ENCODE assay signal across 10 cellular contexts in the genomic region with DNA sequence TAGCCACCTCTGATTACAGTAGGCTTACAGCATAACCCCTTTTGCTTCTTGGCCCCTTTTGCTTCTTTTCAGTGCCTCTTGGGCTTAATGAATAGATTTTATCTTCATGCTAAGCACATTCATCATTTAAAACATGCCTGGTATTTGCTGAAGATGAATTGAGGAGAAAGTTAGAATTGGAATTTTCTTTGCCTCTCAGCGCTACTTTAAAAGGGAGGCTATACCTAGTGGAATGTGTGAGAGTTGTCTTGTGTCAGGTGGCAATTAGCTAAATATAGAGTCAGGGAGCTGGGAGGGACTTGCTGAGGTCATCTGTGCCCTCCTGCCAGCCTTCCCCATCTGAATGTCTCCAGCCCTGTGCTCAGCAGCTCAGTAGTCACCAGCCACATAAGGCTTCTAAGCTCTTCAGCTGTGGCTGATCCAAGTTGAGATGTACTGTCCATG.
DNase-seq lines count a peak whose midpoint lies in the region; ATAC-seq, FAIRE-seq and TF ChIP-seq lines count a peak whose summit lies in the region.
"Had no signal": no experiment of that assay in that cellular context is flagged by ENCODE, and none has a peak within 500 bp of the region (broad histone marks: within the 10 kb centered on the region; RNA-seq: fewer than 3 reads in every experiment).

No MANE protein-coding gene starts in this region.

- no peak overlapping the region for H3K4me3 Mint-ChIP-seq in activated naive CD8-positive, alpha-beta T cell treated with anti-CD3 and anti-CD28 coated beads for 36 hours
- no peak overlapping the region for H3K4me3 Mint-ChIP-seq in activated CD4-positive, alpha-beta memory T cell treated with anti-CD3 and anti-CD28 coated beads for 36 hours
- H3K4me3 Mint-ChIP-seq in T-cell, result no peak overlapping the region

- POLR2A ChIA-PET in activated CD4-positive, alpha-beta memory T cell treated with anti-CD3 and anti-CD28 coated beads for 36 hours (lab: Charles Lee), result no interaction called here
- POLR2A ChIA-PET in T-cell (lab: Charles Lee), result interaction anchor here in 1 of 2 donors (0.7 kb wide), 1 partner anchor 9 kb away, joined by 4 read pairs; no protein-coding TSS in a partner anchor

- H3K4me3 ChIP-seq in left ventricle myocardium inferior, result peak overlapping the region; percentile 6
- H3K4me3 ChIP-seq in pancreas, result no peak overlapping the region
- H3K4me3 ChIP-seq in Karpas-422 (ENCODE audit: low read length), result no peak overlapping the region

- peaks cover 1% of the 10 kb centered on the region for H3K36me3 Mint-ChIP-seq in activated naive CD8-positive, alpha-beta T cell treated with anti-CD3 and anti-CD28 coated beads for 36 hours
- no peaks in the 10 kb centered on the region for H3K36me3 Mint-ChIP-seq in activated CD4-positive, alpha-beta memory T cell treated with anti-CD3 and anti-CD28 coated beads for 36 hours
- no peaks in the 10 kb centered on the region for H3K36me3 Mint-ChIP-seq in T-cell

- peak overlapping the region; percentile 94 for H3K27ac ChIP-seq in left ventricle myocardium inferior (replicated peaks)
- H3K27ac ChIP-seq in pancreas, result no peak overlapping the region
- no peak overlapping the region for H3K27ac ChIP-seq in Karpas-422 (ENCODE audit: low read length)

- H3K9ac ChIP-seq in Karpas-422 (ENCODE audit: low read length), result no peak overlapping the region

- no peaks in the 10 kb centered on the region for H3K27me3 ChIP-seq in left ventricle myocardium inferior (ENCODE audit: low read depth)
- no peaks in the 10 kb centered on the region for H3K27me3 ChIP-seq in pancreas
- no peaks in the 10 kb centered on the region for H3K27me3 ChIP-seq in Karpas-422 (ENCODE audit: low read length)

- H3K9me3 ChIP-seq in left ventricle myocardium inferior (replicated peaks) (no peaks in the 10 kb centered on the region), pancreas (no peaks in the 10 kb centered on the region), Karpas-422 (ENCODE audit: low read length) (no peaks in the 10 kb centered on the region)

- H3K4me1 ChIP-seq in left ventricle myocardium inferior (peaks cover 94% of the 10 kb centered on the region), pancreas (peaks cover 0 to 3% (median 0%) of the 10 kb centered on the region in 3 donors), Karpas-422 (ENCODE audit: low read length) (peaks cover 30% of the 10 kb centered on the region)

- 69 to 72% methylated on average over 1 of the region's 1 CpG for WGBS in pancreas, 2 donors

- peaks cover 5% of the 10 kb centered on the region for H3K4me1 Mint-ChIP-seq in activated naive CD8-positive, alpha-beta T cell treated with anti-CD3 and anti-CD28 coated beads for 36 hours
- H3K4me1 Mint-ChIP-seq in activated CD4-positive, alpha-beta memory T cell treated with anti-CD3 and anti-CD28 coated beads for 36 hours (ENCODE audit: low read depth), result peaks cover 6% of the 10 kb centered on the region
- no peaks in the 10 kb centered on the region for H3K4me1 Mint-ChIP-seq in T-cell

- peaks cover 15% of the 10 kb centered on the region for H3K27me3 Mint-ChIP-seq in activated naive CD8-positive, alpha-beta T cell treated with anti-CD3 and anti-CD28 coated beads for 36 hours
- peaks cover 10% of the 10 kb centered on the region for H3K27me3 Mint-ChIP-seq in activated CD4-positive, alpha-beta memory T cell treated with anti-CD3 and anti-CD28 coated beads for 36 hours
- peaks cover 6% of the 10 kb centered on the region in 2 donors for H3K27me3 Mint-ChIP-seq in T-cell

- no peak overlapping the region for H3K27ac Mint-ChIP-seq in activated naive CD8-positive, alpha-beta T cell treated with anti-CD3 and anti-CD28 coated beads for 36 hours
- no peak overlapping the region for H3K27ac Mint-ChIP-seq in activated CD4-positive, alpha-beta memory T cell treated with anti-CD3 and anti-CD28 coated beads for 36 hours
- no peak overlapping the region for H3K27ac Mint-ChIP-seq in T-cell

- TF ChIP-seq CTCF in left ventricle myocardium inferior (IDR thresholded peaks at IDR 0.05; ENCODE audit: borderline replicate concordance), result no peak
- no peak for TF ChIP-seq CTCF in pancreas (IDR thresholded peaks at IDR 0.05)

- H2AFZ ChIP-seq in Karpas-422 (ENCODE audit: low read length), result no peak overlapping the region

- no peaks in the 10 kb centered on the region for H3K9me3 Mint-ChIP-seq in activated naive CD8-positive, alpha-beta T cell treated with anti-CD3 and anti-CD28 coated beads for 36 hours
- no peaks in the 10 kb centered on the region for H3K9me3 Mint-ChIP-seq in activated CD4-positive, alpha-beta memory T cell treated with anti-CD3 and anti-CD28 coated beads for 36 hours
- no peaks in the 10 kb centered on the region for H3K9me3 Mint-ChIP-seq in T-cell

- no peaks in the 10 kb centered on the region for H3K9me2 ChIP-seq in Karpas-422 (replicated peaks; ENCODE audit: insufficient read depth, low read length)

- H3K4me2 ChIP-seq in Karpas-422 (ENCODE audit: low read depth, low read length, poor library complexity, severe bottlenecking), result no peak overlapping the region

- intact Hi-C loops in left ventricle myocardium inferior (cut with micrococcal nuclease), result no loop called here
- intact Hi-C loops in pancreas (cut with DNase I), result no loop called here
- intact Hi-C loops in activated CD4-positive, alpha-beta memory T cell treated with anti-CD3 and anti-CD28 coated beads for 36 hours (cut with micrococcal nuclease), result no loop called here

- CTCF ChIA-PET in activated CD4-positive, alpha-beta memory T cell treated with anti-CD3 and anti-CD28 coated beads for 36 hours (lab: Charles Lee), result interaction anchor here (3.5 kb wide), 1 partner anchor 75 kb away, joined by 22 read pairs; no protein-coding TSS in a partner anchor
- CTCF ChIA-PET in T-cell (lab: Charles Lee), result no interaction called here

- peak; percentile 78 for ATAC-seq in SK-N-SH treated with all-trans-retinoic acid at 6 μM for 48 hours
- peak in 3 of 4 donors; percentile 50 to 63 (median 55) for ATAC-seq in pancreas
- no peak for ATAC-seq in T-cell (replicated peaks in 1 of 4)

- FAIRE-seq in pancreas (lab: Jason Lieb, UNC), result no peak

- H4K20me1 ChIP-seq in Karpas-422 (ENCODE audit: insufficient read depth, low read depth, low read length), result no peaks in the 10 kb centered on the region

- peaks cover 95% of the 10 kb centered on the region for H3K79me2 ChIP-seq in Karpas-422 (ENCODE audit: low read length)

- DNase-seq in EL, result peak; percentile 46
- peak; percentile 56 for DNase-seq in left ventricle myocardium inferior
- DNase-seq in pancreas, result no peak
- no peak for DNase-seq in activated naive CD8-positive, alpha-beta T cell treated with anti-CD3 and anti-CD28 coated beads for 36 hours
- DNase-seq in activated CD4-positive, alpha-beta memory T cell treated with anti-CD3 and anti-CD28 coated beads for 36 hours, result no peak
- no peak for DNase-seq in T-cell
- DNase-seq in Karpas-422, result no peak
- DNase-seq: NCI-H1694 treated with DMSO at 0.1 percent for 48 hours, occipital lobe had no signal

- peaks cover 9% of the 10 kb centered on the region for H3K36me3 ChIP-seq in left ventricle myocardium inferior
- no peaks in the 10 kb centered on the region for H3K36me3 ChIP-seq in pancreas
- peaks cover 48% of the 10 kb centered on the region for H3K36me3 ChIP-seq in Karpas-422 (ENCODE audit: insufficient read depth, low read length)

TF ChIP-seq in SK-N-SH treated with all-trans-retinoic acid at 6 μM for 48 hours, 23 proteins besides CTCF, POLR2A, EP300 and RAD21:
- TF ChIP-seq CSRNP3 (CRISPR knock-in tag; IDR thresholded peaks at IDR 0.05), result no peak
- peak; percentile 76 for TF ChIP-seq ISL1 (CRISPR knock-in tag; IDR thresholded peaks at IDR 0.05)
TF ChIP-seq in SK-N-SH treated with all-trans-retinoic acid at 6 μM for 48 hours: peak in this region for 1.

Comparison
In these comparisons a context has a peak if more than half of its experiments do, and no peak if none do; other contexts are left out.
1. DNase-seq: peak in EL (single experiment) and left ventricle myocardium inferior (single experiment); none in pancreas (0 of 6), activated naive CD8-positive, alpha-beta T cell treated with anti-CD3 and anti-CD28 coated beads for 36 hours (single experiment), activated CD4-positive, alpha-beta memory T cell treated with anti-CD3 and anti-CD28 coated beads for 36 hours (single experiment), T-cell (0 of 34) and Karpas-422 (single experiment).
2. ATAC-seq: peak in SK-N-SH treated with all-trans-retinoic acid at 6 μM for 48 hours (single experiment) and pancreas (3 of 4); none in T-cell (0 of 4).